15 cellular contexts compared by ENCODE assay signal in genomic region chr12:115710104-115710564, GRCh38.
DNase-seq lines count a peak whose midpoint lies in the region; ATAC-seq and TF ChIP-seq lines count a peak whose summit lies in the region.
"Had no signal": no experiment of that assay in that cellular context is flagged by ENCODE, and none has a peak within 500 bp of the region (broad histone marks: within the 10 kb centered on the region; RNA-seq: fewer than 3 reads in every experiment).

No MANE protein-coding gene starts in this region.

- DNase-seq in COLO829 (ENCODE audit: low spot score) (peak; percentile 37), RWPE1 (ENCODE audit: low spot score) (peak; percentile 14), foreskin fibroblast (peak; percentile 81 to 90), prostate gland (ENCODE audit: low spot score) (peak; percentile 25), NOMO-1 treated with dmso at 0.1 percent for 144 hours (lab: John Stamatoyannopoulos, UW; ENCODE audit: unreplicated experiment) (no peak)
- DNase-seq: activated CD4-positive, alpha-beta T cell treated with anti-CD3 and anti-CD28 coated beads for 48 hours; CD4-positive, CD25-positive, alpha-beta regulatory T cell; MV-4-11; NCI-H748 treated with DMSO at 0.1 percent for 48 hours; SK-N-SH; stimulated activated naive CD8-positive, alpha-beta T cell treated with anti-CD3 and anti-CD28 coated beads, Interleukin-15, Interleukin-2, amounts not matched to agents 100 U/mL and 50 U/mL, for 24 hours had no signal

- POLR2A ChIA-PET in RWPE1 (lab: Yijun Ruan, JAX; ENCODE audit: low non-redundant PET): no interaction called here

- H3K27me3 Mint-ChIP-seq in stimulated activated memory B cell treated with anti-CD40 and anti-IgM and Interleukin-4, amounts not matched to agents 10 μg/mL and 1 μg/mL and 100 μg/mL, for 72 hours: peaks cover 9% of the 10 kb centered on the region
- H3K27me3 Mint-ChIP-seq: CD4-positive, CD25-positive, alpha-beta regulatory T cell had no signal

- no peak overlapping the region for H3K4me3 Mint-ChIP-seq in stimulated activated memory B cell treated with anti-CD40 and anti-IgM and Interleukin-4, amounts not matched to agents 10 μg/mL and 1 μg/mL and 100 μg/mL, for 72 hours
- H3K4me3 Mint-ChIP-seq: CD4-positive, CD25-positive, alpha-beta regulatory T cell; neural crest cell had no signal

- H3K27me3 ChIP-seq in prostate gland (replicated peaks; ENCODE audit: insufficient read depth): no peaks in the 10 kb centered on the region

- no peaks in the 10 kb centered on the region for H3K36me3 Mint-ChIP-seq in stimulated activated memory B cell treated with anti-CD40 and anti-IgM and Interleukin-4, amounts not matched to agents 10 μg/mL and 1 μg/mL and 100 μg/mL, for 72 hours
- H3K36me3 Mint-ChIP-seq: CD4-positive, CD25-positive, alpha-beta regulatory T cell had no signal

- H3K27ac Mint-ChIP-seq in stimulated activated memory B cell treated with anti-CD40 and anti-IgM and Interleukin-4, amounts not matched to agents 10 μg/mL and 1 μg/mL and 100 μg/mL, for 72 hours: no peak overlapping the region
- H3K27ac Mint-ChIP-seq: CD4-positive, CD25-positive, alpha-beta regulatory T cell had no signal

- no peaks in the 10 kb centered on the region for H3K9me3 ChIP-seq in prostate gland
- H3K9me3 ChIP-seq: SK-N-SH had no signal

- no peak overlapping the region for H3K4me3 ChIP-seq in foreskin fibroblast (ENCODE audit: low read depth in 1 of 2, low read length in 2 of 2)
- H3K4me3 ChIP-seq in prostate gland: no peak overlapping the region

- no peaks in the 10 kb centered on the region for H3K4me1 Mint-ChIP-seq in stimulated activated memory B cell treated with anti-CD40 and anti-IgM and Interleukin-4, amounts not matched to agents 10 μg/mL and 1 μg/mL and 100 μg/mL, for 72 hours
- H3K4me1 Mint-ChIP-seq: CD4-positive, CD25-positive, alpha-beta regulatory T cell; neural crest cell had no signal

- ATAC-seq in stimulated activated memory B cell treated with anti-CD40 and anti-IgM and Interleukin-4, amounts not matched to agents 10 μg/mL and 1 μg/mL and 100 μg/mL, for 72 hours: no peak
- ATAC-seq in HG03439 (IDR thresholded peaks at IDR 0.05; ENCODE audit: unreplicated experiment): no peak
- no peak for ATAC-seq in HG03432 (IDR thresholded peaks at IDR 0.05; ENCODE audit: unreplicated experiment)
- ATAC-seq: stimulated activated naive CD8-positive, alpha-beta T cell treated with anti-CD3 and anti-CD28 coated beads, Interleukin-15, Interleukin-2, amounts not matched to agents 100 U/mL and 50 U/mL, for 24 hours had no signal

- intact Hi-C loops in prostate gland (cut with DNase I): no loop called here

- WGBS in prostate gland: 58% methylated on average over 3 of the region's 3 CpGs

- H3K27ac ChIP-seq in RWPE1 (no peak overlapping the region), prostate gland (no peak overlapping the region)

- TF ChIP-seq POLR2A in prostate gland (IDR thresholded peaks at IDR 0.05): no peak

- TF ChIP-seq CTCF in RWPE1 (conservative IDR thresholded peaks at IDR 0.05; ENCODE audit: low read depth): no peak
- no peak for TF ChIP-seq CTCF in foreskin fibroblast (IDR thresholded peaks at IDR 0.05; ENCODE audit: low read depth, low read length)
- no peak for TF ChIP-seq CTCF in prostate gland (IDR thresholded peaks at IDR 0.05)

- H3K4me1 ChIP-seq in prostate gland (replicated peaks): no peaks in the 10 kb centered on the region

- CTCF ChIA-PET in RWPE1 (lab: Yijun Ruan, JAX): interaction anchor here (0.6 kb wide), 1 partner anchor 14 kb away, joined by 3 read pairs; no protein-coding TSS in a partner anchor

- peaks cover 14% of the 10 kb centered on the region for H3K9me3 Mint-ChIP-seq in stimulated activated memory B cell treated with anti-CD40 and anti-IgM and Interleukin-4, amounts not matched to agents 10 μg/mL and 1 μg/mL and 100 μg/mL, for 72 hours
- H3K9me3 Mint-ChIP-seq: neural crest cell had no signal

- H3K36me3 ChIP-seq in prostate gland: no peaks in the 10 kb centered on the region
